Comparison of ENCODE assay signal across 1 cellular context in genomic region chr5:54309751-54310432, GRCh38.
TF ChIP-seq lines count a peak whose summit lies in the region.

No MANE protein-coding gene starts in this region.

TF ChIP-seq in GM12878, 131 proteins besides CTCF, POLR2A, EP300 and RAD21 (continued from another document):
- TF ChIP-seq IRF5 (IDR thresholded peaks at IDR 0.05; ENCODE audit: borderline replicate concordance) (no peak), IKZF1 (conservative IDR thresholded peaks at IDR 0.05) (peak; percentile 8; the same call in 1 of the 2 replicates), RELB (IDR thresholded peaks at IDR 0.05; ENCODE audit: low read depth) (no peak), E2F8 (IDR thresholded peaks at IDR 0.05; ENCODE audit: low read depth, partially characterized antibody) (no peak), TARDBP (IDR thresholded peaks at IDR 0.05; ENCODE audit: borderline replicate concordance) (no peak), CUX1 (IDR thresholded peaks at IDR 0.05; ENCODE audit: insufficient replicate concordance, low read depth, low read length) (no peak), MEF2A (IDR thresholded peaks at IDR 0.05; ENCODE audit: insufficient read depth, low read depth, low read length) (no peak), MAX (IDR thresholded peaks at IDR 0.05; ENCODE audit: low read depth, low read length) (0 out of 2 replicates have a peak, but pooled peaks have one; percentile 3), EED (IDR thresholded peaks at IDR 0.05; ENCODE audit: low read depth) (peak; percentile 30; the same call in 1 of the 2 replicates)
